ENCODE assay signal across 8 cellular contexts in the genomic region with DNA sequence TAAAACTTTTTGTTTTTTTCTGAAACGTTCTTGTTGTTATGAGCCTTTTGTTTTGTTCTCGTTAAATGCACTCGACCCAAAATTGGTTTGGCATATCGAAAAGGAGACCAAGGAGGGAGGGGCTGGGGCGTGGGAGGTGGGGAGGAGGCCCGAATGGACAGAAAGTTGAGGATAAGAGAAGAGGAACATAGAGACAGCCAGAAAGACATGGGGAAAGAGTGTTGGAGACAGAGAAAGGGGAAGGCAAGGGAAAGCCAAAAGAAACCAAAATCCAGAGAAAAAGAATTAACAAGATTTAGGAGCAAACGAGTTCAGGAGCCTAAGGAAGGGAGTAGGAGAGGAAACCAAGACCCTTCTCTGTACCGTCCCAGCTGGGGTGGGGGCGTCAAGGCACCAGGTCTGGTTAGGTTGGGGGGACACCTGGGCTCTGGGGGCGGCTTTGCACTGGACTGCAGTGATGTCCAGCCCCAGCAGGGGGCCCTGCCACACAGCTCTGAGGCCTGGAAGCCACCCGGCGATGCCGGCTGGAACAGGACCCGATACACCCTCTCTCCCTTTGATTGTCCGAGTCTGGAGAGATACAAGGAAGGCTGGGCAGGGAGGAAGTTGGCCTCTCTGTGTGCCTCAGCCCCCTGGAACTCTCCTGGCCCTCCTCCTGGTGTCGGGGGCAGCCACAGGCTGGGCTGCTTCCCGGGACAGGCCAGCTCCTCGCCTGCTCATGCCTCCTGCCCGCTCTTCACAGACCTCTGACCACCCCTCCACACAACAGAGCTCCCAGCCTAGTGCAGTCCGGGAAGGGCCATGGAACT. TPM values are rescaled to one million over a fixed set of nuclear protein-coding genes. Genes with fewer than 3 reads are reported as not detected.
DNase-seq lines count a peak whose midpoint lies in the region; ATAC-seq and TF ChIP-seq lines count a peak whose summit lies in the region.

No MANE protein-coding gene starts in this region.

- H3K27ac ChIP-seq in PC-9 (no peak overlapping the region), thyroid gland (peak overlapping the region in 2 of 3 donors; percentile 30 to 70)

- H3K9me3 ChIP-seq in PC-9 (ENCODE audit: insufficient read depth, low read depth) (no peaks in the 10 kb centered on the region), thyroid gland (no peaks in the 10 kb centered on the region)

- H3K4me1 ChIP-seq in PC-9 (replicated peaks; ENCODE audit: insufficient read depth) (no peaks in the 10 kb centered on the region), thyroid gland (peaks cover 12 to 33% of the 10 kb centered on the region in 2 donors)

- peak overlapping the region; percentile 58 for H3K4me3 Mint-ChIP-seq in nephron progenitor cell

- H3K27me3 Mint-ChIP-seq in nephron progenitor cell (ENCODE audit: low read depth, poor library complexity) = peaks cover 5% of the 10 kb centered on the region

- DNase-seq in activated gamma-delta T cell treated with Interleukin-2 at 50 U/mL for 16 hours = peak; percentile 60
- no peak for DNase-seq in activated gamma-delta T cell (lab: John Stamatoyannopoulos, UW)
- DNase-seq in PC-9 = peak in 1 of 2 experiments; percentile 64
- DNase-seq in activated naive CD4-positive, alpha-beta T cell treated with anti-CD3 and anti-CD28 coated beads, Interleukin-2, amount 50 U/mL, for 16 hours = peak; percentile 54
- peak; percentile 19 for DNase-seq in foreskin melanocyte
- peak; percentile 80 for DNase-seq in nephron progenitor cell
- DNase-seq in thyroid gland = peak; percentile 75 to 78

- H3K27ac Mint-ChIP-seq in nephron progenitor cell = peak overlapping the region; percentile 85

- H3K36me3 Mint-ChIP-seq in nephron progenitor cell (ENCODE audit: low read depth) = peaks cover 10% of the 10 kb centered on the region

- CTCF ChIA-PET in PC-9 (lab: Charles Lee) = interaction anchor here (1.1 kb wide), 1 partner anchor 320 kb away, joined by 4 read pairs; no protein-coding TSS in a partner anchor

- H3K36me3 ChIP-seq in PC-9 (ENCODE audit: low read depth) (no peaks in the 10 kb centered on the region), thyroid gland (no peaks in the 10 kb centered on the region)

- no peak overlapping the region for H2AFZ ChIP-seq in PC-9

- 28 to 37% methylated on average over 16 to 17 of the region's 20 CpGs for WGBS in thyroid gland, 2 donors

- H3K4me3 ChIP-seq in PC-9 (no peak overlapping the region), thyroid gland (replicated peaks in 1 of 3) (no peak overlapping the region)

- peaks cover 44% of the 10 kb centered on the region for H3K4me1 Mint-ChIP-seq in nephron progenitor cell

- BruUV-seq in PC-9 (replicated peaks; lab: Mats Ljungman, UMichigan) = no TSS peak

- no peaks in the 10 kb centered on the region for H3K79me2 ChIP-seq in PC-9 (ENCODE audit: low read depth)

- no peaks in the 10 kb centered on the region for H4K20me1 ChIP-seq in PC-9 (ENCODE audit: insufficient read depth)

- TF ChIP-seq POLR2A in thyroid gland (IDR thresholded peaks at IDR 0.05) = no peak

- intact Hi-C loops in PC-9 (cut with micrococcal nuclease; ENCODE audit: unreplicated experiment) (no loop called here), thyroid gland (cut with DNase I) (loop anchor here (5.0 kb wide), 1 partner anchor 199 kb away; no protein-coding TSS in a partner anchor)

- H3K9me3 Mint-ChIP-seq in nephron progenitor cell = no peaks in the 10 kb centered on the region

- H3K27me3 ChIP-seq in PC-9 (ENCODE audit: insufficient read depth, low read depth) (no peaks in the 10 kb centered on the region), thyroid gland (no peaks in the 10 kb centered on the region)

- no peak for ATAC-seq in HG02759 (IDR thresholded peaks at IDR 0.05; ENCODE audit: unreplicated experiment)

- no peaks in the 10 kb centered on the region for H3K9me2 ChIP-seq in PC-9 (ENCODE audit: insufficient read depth)

- TF ChIP-seq CTCF in PC-9 (conservative IDR thresholded peaks at IDR 0.05) (peak; percentile 83), nephron progenitor cell (IDR thresholded peaks at IDR 0.05) (peak; percentile 79), thyroid gland (IDR thresholded peaks at IDR 0.05) (peak; percentile 50 to 89 (median 78))

- H3F3A ChIP-seq in PC-9 (ENCODE audit: insufficient read depth, low read depth) = no peaks in the 10 kb centered on the region

- POLR2A ChIA-PET in PC-9 (lab: Charles Lee; ENCODE audit: unreplicated experiment) = interaction anchor here (0.5 to 0.6 kb wide), 2 partner anchors 213 to 543 kb away, joined by 4 to 5 read pairs; no protein-coding TSS in a partner anchor

- H3K4me2 ChIP-seq in PC-9 = no peak overlapping the region

RNA-seq across cellular contexts. Expression of a gene that starts 11.6 kb away (rescaled TPM):
- total RNA-seq in PC-9 (2021) (67.4 and 71.2 TPM in 2 replicates), thyroid gland (1 to 10 TPM in 2 of 4 donors, under 1 TPM in 2; 0.54 to 2.6 (median 0.95) TPM)

RNA-seq across cellular contexts. Expression of a gene that starts 30.4 kb away (rescaled TPM):
- total RNA-seq in PC-9 (2021) = 62.0 and 82.8 TPM in 2 replicates
- total RNA-seq in thyroid gland = 10 to 100 TPM; 33.2 to 69.4 (median 55.5) TPM

RNA-seq across cellular contexts. Expression of a gene that starts 57.5 kb away (rescaled TPM):
- total RNA-seq in PC-9 (2021) (50.3 and 54.7 TPM in 2 replicates), thyroid gland (10 to 100 TPM; 15.2 to 27.3 (median 22.7) TPM)

RNA-seq across cellular contexts. Expression of a gene that starts 58.0 kb away (rescaled TPM):
- total RNA-seq in PC-9 (2021) (28.5 and 31.5 TPM in 2 replicates), thyroid gland (10 to 100 TPM; 18.5 to 56.3 (median 46.2) TPM)

Comparison
In these comparisons a context has a peak if more than half of its experiments do, and no peak if none do; other contexts are left out.
1. RNA of a gene that starts 11.6 kb away (total RNA-seq): 67.4 to 71.2 TPM in PC-9; 0.54 to 2.6 TPM in thyroid gland; every median in the first group is over 10 times any median in the second.
2. Peak in every context shown above with its lines, with median percentiles within 50 percentile points of each other: CTCF ChIP-seq.